ENCODE assay signal across 15 cellular contexts in genomic region chr3:114405202-114405601, GRCh38.
DNase-seq lines count a peak whose midpoint lies in the region; ATAC-seq and TF ChIP-seq lines count a peak whose summit lies in the region.
"Had no signal": no experiment of that assay in that cellular context is flagged by ENCODE, and none has a peak within 500 bp of the region (broad histone marks: within the 10 kb centered on the region; RNA-seq: fewer than 3 reads in every experiment).

No MANE protein-coding gene starts in this region.

- H2AFZ ChIP-seq in hepatocyte = no peak overlapping the region

- no peaks in the 10 kb centered on the region for H3K27me3 ChIP-seq in hepatocyte
- no peaks in the 10 kb centered on the region for H3K27me3 ChIP-seq in suprapubic skin
- H3K27me3 ChIP-seq: neutrophil had no signal

- H3K27ac ChIP-seq in hepatocyte (no peak overlapping the region), suprapubic skin (no peak overlapping the region)
- H3K27ac ChIP-seq: neutrophil, SK-N-MC had no signal

- H4K20me1 ChIP-seq in hepatocyte (ENCODE audit: insufficient read depth, poor library complexity, severe bottlenecking) = no peaks in the 10 kb centered on the region

- DNase-seq in activated B cell treated with CpG ODN at 0.5 μM for 24 hours = no peak
- no peak for DNase-seq in mesenteric fat pad (ENCODE audit: low spot score)
- no peak for DNase-seq in hepatocyte (ENCODE audit: low spot score)
- no peak for DNase-seq in natural killer cell treated with Interleukin-12 subunit alpha and Interleukin-12 subunit beta and Interleukin-15 and Interleukin-18, amount 100 ng/mL, for 72 hours (ENCODE audit: low spot score)
- DNase-seq in suprapubic skin (ENCODE audit: low spot score in 2 of 2) = no peak
- DNase-seq: activated gamma-delta T cell treated with Interleukin-2 at 50 U/mL for 16 hours; CD8-positive, alpha-beta memory T cell; cerebellar nuclear complex; Kasumi-1; NCI-H510A treated with DMSO at 0.1 percent for 48 hours had no signal

- H3K79me2 ChIP-seq in hepatocyte = no peaks in the 10 kb centered on the region

- no peaks in the 10 kb centered on the region for H3K9me3 Mint-ChIP-seq in activated B cell treated with CpG ODN at 0.5 μM for 24 hours
- no peaks in the 10 kb centered on the region for H3K9me3 Mint-ChIP-seq in natural killer cell treated with Interleukin-12 subunit alpha and Interleukin-12 subunit beta and Interleukin-15 and Interleukin-18, amount 100 ng/mL, for 72 hours
- H3K9me3 Mint-ChIP-seq: CD8-positive, alpha-beta memory T cell had no signal

- H3K4me3 ChIP-seq in hepatocyte = no peak overlapping the region
- H3K4me3 ChIP-seq in suprapubic skin = no peak overlapping the region
- H3K4me3 ChIP-seq: SK-N-MC had no signal

- no peak overlapping the region for H3K27ac Mint-ChIP-seq in activated B cell treated with CpG ODN at 0.5 μM for 24 hours
- no peak overlapping the region for H3K27ac Mint-ChIP-seq in natural killer cell treated with Interleukin-12 subunit alpha and Interleukin-12 subunit beta and Interleukin-15 and Interleukin-18, amount 100 ng/mL, for 72 hours
- H3K27ac Mint-ChIP-seq: CD8-positive, alpha-beta memory T cell had no signal

- no peak for TF ChIP-seq POLR2A in suprapubic skin (IDR thresholded peaks at IDR 0.05)

- H3K4me1 ChIP-seq in hepatocyte (ENCODE audit: insufficient read depth) (peaks cover 14% of the 10 kb centered on the region), suprapubic skin (peaks cover 14% of the 10 kb centered on the region)

- intact Hi-C loops in activated B cell treated with CpG ODN at 0.5 μM for 24 hours (cut with micrococcal nuclease) = no loop called here

- H3K4me1 Mint-ChIP-seq in activated B cell treated with CpG ODN at 0.5 μM for 24 hours = peaks cover 26% of the 10 kb centered on the region
- H3K4me1 Mint-ChIP-seq in natural killer cell treated with Interleukin-12 subunit alpha and Interleukin-12 subunit beta and Interleukin-15 and Interleukin-18, amount 100 ng/mL, for 72 hours (ENCODE audit: low read depth in 2 of 2) = no peaks in the 10 kb centered on the region
- H3K4me1 Mint-ChIP-seq: CD8-positive, alpha-beta memory T cell had no signal

- no peaks in the 10 kb centered on the region for H3K9me2 ChIP-seq in hepatocyte (replicated peaks; ENCODE audit: insufficient read depth)

- H3K4me3 Mint-ChIP-seq in activated B cell treated with CpG ODN at 0.5 μM for 24 hours = no peak overlapping the region
- H3K4me3 Mint-ChIP-seq in natural killer cell treated with Interleukin-12 subunit alpha and Interleukin-12 subunit beta and Interleukin-15 and Interleukin-18, amount 100 ng/mL, for 72 hours = no peak overlapping the region
- H3K4me3 Mint-ChIP-seq: CD8-positive, alpha-beta memory T cell had no signal

- H3K36me3 ChIP-seq in hepatocyte (replicated peaks; ENCODE audit: insufficient read depth, low read depth) (no peaks in the 10 kb centered on the region), suprapubic skin (no peaks in the 10 kb centered on the region)
- H3K36me3 ChIP-seq: neutrophil had no signal

- peaks cover 8% of the 10 kb centered on the region for H3K36me3 Mint-ChIP-seq in activated B cell treated with CpG ODN at 0.5 μM for 24 hours (ENCODE audit: low read depth)
- H3K36me3 Mint-ChIP-seq in natural killer cell treated with Interleukin-12 subunit alpha and Interleukin-12 subunit beta and Interleukin-15 and Interleukin-18, amount 100 ng/mL, for 72 hours = no peaks in the 10 kb centered on the region
- H3K36me3 Mint-ChIP-seq: CD8-positive, alpha-beta memory T cell had no signal

- no peaks in the 10 kb centered on the region for H3K27me3 Mint-ChIP-seq in activated B cell treated with CpG ODN at 0.5 μM for 24 hours
- H3K27me3 Mint-ChIP-seq in natural killer cell treated with Interleukin-12 subunit alpha and Interleukin-12 subunit beta and Interleukin-15 and Interleukin-18, amount 100 ng/mL, for 72 hours = no peaks in the 10 kb centered on the region
- H3K27me3 Mint-ChIP-seq: CD8-positive, alpha-beta memory T cell had no signal

- H3K4me2 ChIP-seq in hepatocyte = no peak overlapping the region

- 76% methylated on average over 2 of the region's 2 CpGs for WGBS in hepatocyte (ENCODE audit: low lambda C conversion rate, missing lambda C conversion rate)
- 91% methylated on average over 2 of the region's 2 CpGs for WGBS in suprapubic skin

- POLR2A ChIA-PET in activated B cell treated with CpG ODN at 0.5 μM for 24 hours (lab: Charles Lee) = interaction anchor here (0.5 to 1.2 kb wide), 5 partner anchors 23 to 396 kb away, joined by 3 to 4 read pairs (median 3); no protein-coding TSS in a partner anchor

- no peak for TF ChIP-seq CTCF in activated B cell treated with CpG ODN at 0.5 μM for 24 hours (IDR thresholded peaks at IDR 0.05)
- TF ChIP-seq CTCF in hepatocyte (IDR thresholded peaks at IDR 0.05; ENCODE audit: poor library complexity) = no peak
- TF ChIP-seq CTCF in suprapubic skin (IDR thresholded peaks at IDR 0.05) = no peak

- peak; percentile 93 for ATAC-seq in GM18502 (IDR thresholded peaks at IDR 0.05; ENCODE audit: poor library complexity, unreplicated experiment)
- ATAC-seq in GM21360 (IDR thresholded peaks at IDR 0.05; ENCODE audit: unreplicated experiment) = peak; percentile 81
- ATAC-seq in HG03060 (IDR thresholded peaks at IDR 0.05; ENCODE audit: low read depth, unreplicated experiment) = peak; percentile 84
- ATAC-seq in activated B cell treated with CpG ODN at 0.5 μM for 24 hours (ENCODE audit: low read depth) = peak; percentile 74
- no peak for ATAC-seq in natural killer cell treated with Interleukin-12 subunit alpha and Interleukin-12 subunit beta and Interleukin-15 and Interleukin-18, amount 100 ng/mL, for 72 hours

- CTCF ChIA-PET in activated B cell treated with CpG ODN at 0.5 μM for 24 hours (lab: Charles Lee) = interaction anchor here (1.0 to 3.5 kb wide), 5 partner anchors 8 to 114 kb away, joined by 3 to 18 read pairs (median 5); no protein-coding TSS in a partner anchor

- no peaks in the 10 kb centered on the region for H3K9me3 ChIP-seq in hepatocyte (ENCODE audit: low read depth)
- no peaks in the 10 kb centered on the region for H3K9me3 ChIP-seq in suprapubic skin
- H3K9me3 ChIP-seq: neutrophil had no signal

- no peak for TF ChIP-seq EP300 in suprapubic skin (IDR thresholded peaks at IDR 0.05)

Comparison
In these comparisons a context has a peak if more than half of its experiments do, and no peak if none do; other contexts are left out.
1. ATAC-seq: peak in GM18502 (single experiment), GM21360 (single experiment), HG03060 (single experiment) and activated B cell treated with CpG ODN at 0.5 μM for 24 hours (single experiment); none in natural killer cell treated with Interleukin-12 subunit alpha and Interleukin-12 subunit beta and Interleukin-15 and Interleukin-18, amount 100 ng/mL, for 72 hours (0 of 2).